ENCODE assay signal across 7 cellular contexts in the genomic region with DNA sequence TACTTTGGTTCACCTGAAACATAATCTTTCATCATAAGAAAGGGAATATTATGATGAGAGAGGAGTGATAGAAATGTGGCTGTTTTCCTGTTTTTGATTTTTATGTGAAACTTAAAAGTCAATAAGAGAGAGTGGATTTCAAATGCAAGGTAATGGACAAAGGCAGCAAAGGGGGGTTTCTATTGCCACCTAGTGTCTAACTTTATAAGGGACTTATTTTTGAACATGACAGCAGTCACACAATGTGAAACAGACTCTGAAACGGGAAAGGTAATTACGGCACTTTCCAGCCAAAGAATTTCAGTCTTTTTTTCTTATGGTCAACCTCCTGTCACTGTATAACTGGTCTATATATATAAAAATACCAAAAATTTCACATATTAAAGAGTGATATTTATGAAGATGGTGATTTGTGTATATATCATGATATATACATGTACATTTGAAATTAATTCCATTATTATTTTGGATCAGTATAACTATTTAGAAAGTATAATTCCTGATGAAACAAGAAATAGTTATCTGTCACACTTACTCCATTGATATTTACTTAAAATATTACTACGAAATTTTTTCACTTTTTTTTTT.
A peak's percentile ranks its signal among the peaks of the same experiment; 100 is the strongest.
DNase-seq lines count a peak whose midpoint lies in the region; ATAC-seq and TF ChIP-seq lines count a peak whose summit lies in the region.

No MANE protein-coding gene starts in this region.

- H3K4me1 ChIP-seq in Panc1 (ENCODE audit: control insufficient read depth, insufficient read depth, low read length) (no peaks in the 10 kb centered on the region), esophagus muscularis mucosa (peaks cover 12 to 39% (median 36%) of the 10 kb centered on the region in 4 donors), osteoblast (ENCODE audit: insufficient read depth, low read length) (no peaks in the 10 kb centered on the region)

- in situ Hi-C loops in Panc1 (cut with HindIII; ENCODE audit: low pct_unique_long_range_greater_than_20kb, low sequenced_read_pairs), result no loop called here

- CTCF ChIA-PET in Panc1 (lab: Charles Lee), result no interaction called here

- POLR2A ChIA-PET in Panc1 (lab: Charles Lee), result no interaction called here

- no TSS peak for BruUV-seq in Panc1 (replicated peaks; lab: Mats Ljungman, UMichigan)

- no peaks in the 10 kb centered on the region for H3K79me2 ChIP-seq in osteoblast (ENCODE audit: insufficient read depth, low read length)

- TF ChIP-seq POLR2A in esophagus muscularis mucosa (IDR thresholded peaks at IDR 0.05; ENCODE audit: low read depth), result no peak

- no peak overlapping the region for H2AFZ ChIP-seq in osteoblast (ENCODE audit: low read length)

- TF ChIP-seq EP300 in esophagus muscularis mucosa (IDR thresholded peaks at IDR 0.05), result no peak

- DNase-seq in GM12864 (ENCODE audit: low read depth) (peak; percentile 2), HuH-7 (ENCODE audit: low spot score) (peak; percentile 36), Panc1 (ENCODE audit: low read depth, low spot score) (peak; percentile 61), esophagus muscularis mucosa (ENCODE audit: extremely low spot score) (no peak), osteoblast (ENCODE audit: insufficient read length, low spot score, missing footprints) (no peak), cerebellum (ENCODE audit: low spot score) (no peak)

- peak; percentile 88 for ATAC-seq in GM21786 (IDR thresholded peaks at IDR 0.05; ENCODE audit: unreplicated experiment)
- ATAC-seq in Panc1, result peak; percentile 73; the same call in 1 of the 2 replicates

- WGBS in esophagus muscularis mucosa, result 16% methylated on average over 3 of the region's 3 CpGs

- intact Hi-C loops in Panc1 (cut with micrococcal nuclease; ENCODE audit: unreplicated experiment), result loop anchor here (5.0 to 10.0 kb wide), 2 partner anchors 158 to 649 kb away; no protein-coding TSS in a partner anchor
- intact Hi-C loops in esophagus muscularis mucosa (cut with DNase I), result loop anchor here (2.0 to 5.0 kb wide), 4 partner anchors 166 to 739 kb away; no protein-coding TSS in a partner anchor

- H3K27ac ChIP-seq in Panc1 (ENCODE audit: low read length) (no peak overlapping the region), esophagus muscularis mucosa (replicated peaks in 1 of 4) (peak overlapping the region in 2 of 4 donors; percentile 48 to 60), osteoblast (ENCODE audit: low read depth, low read length) (no peak overlapping the region)

- no peaks in the 10 kb centered on the region for H3K27me3 ChIP-seq in Panc1 (ENCODE audit: control insufficient read depth, insufficient read depth, low read length)
- H3K27me3 ChIP-seq in esophagus muscularis mucosa, result no peaks in the 10 kb centered on the region
- H3K27me3 ChIP-seq in osteoblast (ENCODE audit: insufficient read depth, low read length), result peaks cover 2% of the 10 kb centered on the region

- H3K4me3 ChIP-seq in GM12864 (ENCODE audit: low read depth, low read length) (no peak overlapping the region), Panc1 (ENCODE audit: low read depth in 2 of 2, low read length in 2 of 2) (no peak overlapping the region), esophagus muscularis mucosa (peak overlapping the region in 2 of 4 donors; percentile 3), osteoblast (ENCODE audit: insufficient read depth, low read length) (no peak overlapping the region)

- TF ChIP-seq CTCF in GM12864 (IDR thresholded peaks at IDR 0.05; ENCODE audit: low read depth, low read length, missing control alignments) (peak; percentile 65), Panc1 (IDR thresholded peaks at IDR 0.05) (peak; percentile 69; the same call in 1 of the 2 replicates), esophagus muscularis mucosa (IDR thresholded peaks at IDR 0.05) (peak; percentile 55 to 73 (median 73)), osteoblast (IDR thresholded peaks at IDR 0.05; ENCODE audit: extremely low read depth, low read depth, low read length) (peak; percentile 61)

- H3K36me3 ChIP-seq in Panc1 (ENCODE audit: control insufficient read depth, insufficient read depth, low read length), result no peaks in the 10 kb centered on the region
- no peaks in the 10 kb centered on the region for H3K36me3 ChIP-seq in esophagus muscularis mucosa
- no peaks in the 10 kb centered on the region for H3K36me3 ChIP-seq in osteoblast (ENCODE audit: insufficient read depth, low read length)

- H3K4me2 ChIP-seq in osteoblast (ENCODE audit: insufficient read depth, low read length), result peak overlapping the region; percentile 37

- H3K9me3 ChIP-seq in Panc1 (ENCODE audit: control insufficient read depth, insufficient read depth, low read depth, low read length) (no peaks in the 10 kb centered on the region), esophagus muscularis mucosa (no peaks in the 10 kb centered on the region), osteoblast (ENCODE audit: low read depth, low read length) (no peaks in the 10 kb centered on the region)

- no peaks in the 10 kb centered on the region for H4K20me1 ChIP-seq in osteoblast (ENCODE audit: insufficient read depth, low read length)

Comparison
In these comparisons a context has a peak if more than half of its experiments do, and no peak if none do; other contexts are left out.
1. DNase-seq: peak in GM12864 (single experiment), HuH-7 (single experiment) and Panc1 (single experiment); none in esophagus muscularis mucosa (single experiment), osteoblast (single experiment) and cerebellum (single experiment).
2. Peak in every context shown above with its lines, with median percentiles within 50 percentile points of each other: CTCF ChIP-seq.